1 cellular context compared by ENCODE assay signal in the genomic region with DNA sequence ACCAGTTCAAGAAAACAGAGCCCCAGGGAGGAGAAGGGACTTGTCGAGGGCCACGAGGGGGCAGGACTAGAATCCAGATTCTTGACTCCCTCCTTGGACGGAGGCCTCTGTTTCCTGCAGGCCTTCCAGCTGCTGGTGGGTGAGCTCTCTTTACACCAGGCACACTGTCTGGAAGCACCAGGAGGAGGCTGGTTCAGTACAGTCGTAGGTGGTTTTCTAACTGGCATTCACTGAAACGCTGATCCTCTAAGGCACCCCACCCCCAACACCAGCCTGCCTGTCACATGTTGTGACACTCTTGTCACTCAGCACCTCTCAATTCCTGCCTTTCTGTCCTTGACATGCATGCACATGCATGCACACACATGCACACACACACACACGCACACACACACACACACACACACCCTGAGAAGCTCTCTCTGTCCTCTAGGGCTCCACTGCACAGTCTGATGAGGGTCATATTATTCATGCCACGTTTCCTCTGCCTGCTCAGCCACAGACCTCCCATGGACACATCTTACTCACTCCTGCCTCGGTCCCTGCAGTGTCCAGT.
TF ChIP-seq lines count a peak whose summit lies in the region.

No MANE protein-coding gene starts in this region.

TF ChIP-seq in A549, 52 proteins besides CTCF, POLR2A, EP300 and RAD21 (continued from another document):
- TF ChIP-seq, protein P1, sequence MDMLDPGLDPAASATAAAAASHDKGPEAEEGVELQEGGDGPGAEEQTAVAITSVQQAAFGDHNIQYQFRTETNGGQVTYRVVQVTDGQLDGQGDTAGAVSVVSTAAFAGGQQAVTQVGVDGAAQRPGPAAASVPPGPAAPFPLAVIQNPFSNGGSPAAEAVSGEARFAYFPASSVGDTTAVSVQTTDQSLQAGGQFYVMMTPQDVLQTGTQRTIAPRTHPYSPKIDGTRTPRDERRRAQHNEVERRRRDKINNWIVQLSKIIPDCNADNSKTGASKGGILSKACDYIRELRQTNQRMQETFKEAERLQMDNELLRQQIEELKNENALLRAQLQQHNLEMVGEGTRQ (IDR thresholded peaks at IDR 0.05) = no peak
- TF ChIP-seq HOXB5 (CRISPR knock-in tag; IDR thresholded peaks at IDR 0.05) (no peak), RNF2 (IDR thresholded peaks at IDR 0.05; ENCODE audit: borderline replicate concordance, low read depth) (no peak), ZC3H11A (IDR thresholded peaks at IDR 0.05) (no peak)
- TF ChIP-seq, protein P2, sequence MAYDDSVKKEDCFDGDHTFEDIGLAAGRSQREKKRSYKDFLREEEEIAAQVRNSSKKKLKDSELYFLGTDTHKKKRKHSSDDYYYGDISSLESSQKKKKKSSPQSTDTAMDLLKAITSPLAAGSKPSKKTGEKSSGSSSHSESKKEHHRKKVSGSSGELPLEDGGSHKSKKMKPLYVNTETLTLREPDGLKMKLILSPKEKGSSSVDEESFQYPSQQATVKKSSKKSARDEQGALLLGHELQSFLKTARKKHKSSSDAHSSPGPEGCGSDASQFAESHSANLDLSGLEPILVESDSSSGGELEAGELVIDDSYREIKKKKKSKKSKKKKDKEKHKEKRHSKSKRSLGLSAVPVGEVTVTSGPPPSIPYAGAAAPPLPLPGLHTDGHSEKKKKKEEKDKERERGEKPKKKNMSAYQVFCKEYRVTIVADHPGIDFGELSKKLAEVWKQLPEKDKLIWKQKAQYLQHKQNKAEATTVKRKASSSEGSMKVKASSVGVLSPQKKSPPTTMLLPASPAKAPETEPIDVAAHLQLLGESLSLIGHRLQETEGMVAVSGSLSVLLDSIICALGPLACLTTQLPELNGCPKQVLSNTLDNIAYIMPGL (CRISPR knock-in tag; IDR thresholded peaks at IDR 0.05; ENCODE audit: borderline replicate concordance) = no peak
